In the genomic region with DNA sequence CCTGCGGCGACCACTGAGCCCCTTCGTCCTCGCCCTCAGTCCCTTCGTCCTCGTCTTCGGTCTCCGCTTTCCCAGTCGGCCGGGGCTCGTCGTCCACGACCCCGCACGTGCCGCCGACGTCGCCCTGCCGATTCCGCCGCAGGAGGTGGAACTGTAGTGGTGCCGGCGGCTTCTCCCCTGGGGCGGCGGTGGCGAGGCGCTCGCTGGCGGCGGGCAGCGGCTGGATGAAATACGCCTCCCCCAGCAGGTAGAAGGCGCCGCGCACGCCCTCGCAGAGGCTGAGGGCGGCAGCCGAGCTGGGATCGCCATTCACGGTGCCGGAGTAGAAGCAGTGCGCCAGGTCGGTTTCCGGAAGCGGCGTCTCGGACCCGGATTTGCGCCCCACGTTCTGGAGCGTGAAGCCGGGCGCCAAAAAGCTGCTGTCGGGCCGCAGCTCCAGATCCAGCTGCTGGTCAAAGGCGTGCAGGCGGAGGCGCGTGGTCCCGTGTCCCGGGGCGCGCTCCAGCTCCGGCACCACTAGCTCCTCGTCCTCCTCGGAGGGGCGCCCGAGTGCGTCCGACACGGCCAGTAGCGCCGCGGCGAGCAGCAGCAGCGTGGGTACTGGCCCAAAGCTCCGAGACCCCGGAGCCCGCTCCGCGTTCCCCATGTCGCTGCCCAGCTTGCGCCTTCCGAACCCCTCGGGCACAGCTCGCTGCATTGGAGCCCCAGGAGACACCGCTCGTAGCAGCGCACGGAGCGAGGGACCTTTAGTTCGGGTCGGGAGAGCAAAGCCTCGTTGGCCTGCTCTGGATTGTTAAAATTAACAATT, we compare ENCODE assay signal across 8 cellular contexts. TPM values are rescaled to one million over a fixed set of nuclear protein-coding genes. Genes with fewer than 3 reads are reported as not detected.
DNase-seq lines count a peak whose midpoint lies in the region; ATAC-seq and TF ChIP-seq lines count a peak whose summit lies in the region.

No MANE protein-coding gene starts in this region.

- H3K4me1 Mint-ChIP-seq in chondrocyte (ENCODE audit: low read depth) = peaks cover 52% of the 10 kb centered on the region

- H3K9me3 ChIP-seq in smooth muscle cell (replicated peaks; ENCODE audit: low read depth) = no peaks in the 10 kb centered on the region

- peak overlapping the region; percentile 98 for H3K4me2 ChIP-seq in smooth muscle cell

- TF ChIP-seq CTCF in chondrocyte (IDR thresholded peaks at IDR 0.05) (no peak), kidney epithelial cell (IDR thresholded peaks at IDR 0.05; ENCODE audit: insufficient read depth, low read length, poor library complexity, severe bottlenecking) (peak; percentile 25), smooth muscle cell (IDR thresholded peaks at IDR 0.05; ENCODE audit: borderline replicate concordance, insufficient read depth, poor library complexity, severe bottlenecking) (no peak)

- H4K20me1 ChIP-seq in smooth muscle cell (ENCODE audit: low read depth) = peaks cover 57% of the 10 kb centered on the region

- H3K9ac ChIP-seq in smooth muscle cell (ENCODE audit: low read depth) = peak overlapping the region; percentile 85

- H3K4me3 ChIP-seq in kidney epithelial cell (ENCODE audit: low read depth, low read length) (peak overlapping the region; percentile 83), smooth muscle cell (peak overlapping the region; percentile 87)

- ATAC-seq in GM21528 (IDR thresholded peaks at IDR 0.05; ENCODE audit: low FRiP score, unreplicated experiment) (no peak), GM19397 (IDR thresholded peaks at IDR 0.05; ENCODE audit: unreplicated experiment) (no peak)

- no peaks in the 10 kb centered on the region for H3K9me3 Mint-ChIP-seq in chondrocyte (ENCODE audit: low read depth)

- H2AFZ ChIP-seq in smooth muscle cell (ENCODE audit: low read depth) = peak overlapping the region; percentile 36

- H3K27me3 Mint-ChIP-seq in chondrocyte (ENCODE audit: low read depth) = no peaks in the 10 kb centered on the region

- H3K36me3 ChIP-seq in kidney epithelial cell (ENCODE audit: control insufficient read depth, insufficient read depth, low read length) (peaks cover 3% of the 10 kb centered on the region), smooth muscle cell (ENCODE audit: low read depth) (peaks cover 16% of the 10 kb centered on the region)

- WGBS in smooth muscle cell (ENCODE audit: low lambda C conversion rate) = 1% methylated on average over 95 of the region's 96 CpGs

- peak overlapping the region; percentile 90 for H3K27ac ChIP-seq in smooth muscle cell (ENCODE audit: low read depth)

- H3K27me3 ChIP-seq in kidney epithelial cell (ENCODE audit: control insufficient read depth, insufficient read depth, low read length) (no peaks in the 10 kb centered on the region), smooth muscle cell (ENCODE audit: low read depth) (no peaks in the 10 kb centered on the region)

- peaks cover 53% of the 10 kb centered on the region for H3F3A ChIP-seq in smooth muscle cell (ENCODE audit: low read depth)

- DNase-seq in GM03348 (ENCODE audit: low spot score) (peak; percentile 57), NCI-H69 (lab: John Stamatoyannopoulos, UW) (peak; percentile 59), chondrocyte (ENCODE audit: low spot score) (no peak), kidney epithelial cell (ENCODE audit: low read depth) (no peak), smooth muscle cell (lab: John Stamatoyannopoulos, UW; ENCODE audit: unreplicated experiment) (peak; percentile 44), AML-193 (lab: John Stamatoyannopoulos, UW) (no peak)

- peaks cover 2% of the 10 kb centered on the region for H3K4me1 ChIP-seq in smooth muscle cell (ENCODE audit: low read depth)

- H3K36me3 Mint-ChIP-seq in chondrocyte (ENCODE audit: low read depth) = peaks cover 21% of the 10 kb centered on the region

- peak overlapping the region; percentile 100 for H3K27ac Mint-ChIP-seq in chondrocyte (ENCODE audit: unreplicated experiment)

- H3K79me2 ChIP-seq in smooth muscle cell (ENCODE audit: low read depth) = peaks cover 26% of the 10 kb centered on the region

- peak overlapping the region; percentile 96 for H3K4me3 Mint-ChIP-seq in chondrocyte (ENCODE audit: unreplicated experiment)

RNA-seq across cellular contexts. Expression of gene ADAMTS1, which starts 0.7 kb away (rescaled TPM):
- total RNA-seq in chondrocyte (27.2 to 91.2 TPM (median 29.7 TPM) in 3 replicates), kidney epithelial cell (27.1 and 32.9 TPM in 2 replicates), smooth muscle cell (181 and 253 TPM in 2 replicates)
- 220 and 264 TPM in 2 replicates for polyA plus RNA-seq in smooth muscle cell

Comparison
In these comparisons a context has a peak if more than half of its experiments do, and no peak if none do; other contexts are left out.
1. DNase-seq: peak in GM03348 (single experiment), NCI-H69 (single experiment) and smooth muscle cell (single experiment); none in chondrocyte (single experiment), kidney epithelial cell (single experiment) and AML-193 (0 of 2).